10 cellular contexts compared by ENCODE assay signal in the genomic region with DNA sequence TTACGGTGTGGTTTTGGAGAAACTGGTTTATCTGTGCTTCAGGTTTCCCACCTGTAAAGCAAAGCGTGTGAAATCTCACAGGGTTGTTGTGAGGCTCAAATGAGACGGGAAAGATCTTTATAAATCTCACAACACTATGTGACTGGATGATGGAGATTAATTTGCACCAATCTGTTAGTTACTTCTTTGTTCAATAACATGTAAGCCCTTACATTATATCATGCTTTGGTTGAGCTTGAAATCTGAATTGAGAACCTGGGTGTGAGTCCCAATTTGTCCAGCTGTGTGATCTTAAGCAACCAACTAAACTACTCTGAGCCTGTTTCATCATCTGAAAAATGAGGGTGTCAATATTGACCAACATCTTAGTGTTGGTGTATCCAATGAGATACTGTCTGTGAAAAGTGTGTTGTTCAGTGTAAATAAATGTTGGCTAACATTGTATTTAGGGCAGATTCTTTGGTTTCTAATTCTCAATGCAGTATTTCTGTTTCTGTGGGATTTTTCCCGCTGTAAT. TPM values are rescaled to one million over a fixed set of nuclear protein-coding genes. Genes with fewer than 3 reads are reported as not detected.
DNase-seq lines count a peak whose midpoint lies in the region; ATAC-seq and TF ChIP-seq lines count a peak whose summit lies in the region.
"Had no signal": no experiment of that assay in that cellular context is flagged by ENCODE, and none has a peak within 500 bp of the region (broad histone marks: within the 10 kb centered on the region; RNA-seq: fewer than 3 reads in every experiment).

No MANE protein-coding gene starts in this region.

- H3K27ac ChIP-seq in left ventricle myocardium inferior (replicated peaks) = no peak overlapping the region
- H3K27ac ChIP-seq in right cardiac atrium (ENCODE audit: low read length) = no peak overlapping the region
- peak overlapping the region; percentile 81 to 95 (median 92) for H3K27ac ChIP-seq in right lobe of liver
- H3K27ac ChIP-seq in testis = no peak overlapping the region
- no peak overlapping the region for H3K27ac ChIP-seq in upper lobe of right lung

- peak overlapping the region; percentile 88 for H3K9ac ChIP-seq in adipocyte (ENCODE audit: low read length)

- no peaks in the 10 kb centered on the region for H3K36me3 Mint-ChIP-seq in type B pancreatic cell

- no peaks in the 10 kb centered on the region for H3K4me1 Mint-ChIP-seq in type B pancreatic cell (ENCODE audit: unreplicated experiment)

- H3K36me3 ChIP-seq in left ventricle myocardium inferior = no peaks in the 10 kb centered on the region
- peaks cover 23% of the 10 kb centered on the region for H3K36me3 ChIP-seq in adipocyte (ENCODE audit: control insufficient read depth, insufficient read depth, low read length, severe bottlenecking)
- peaks cover 0 to 7% (median 0%) of the 10 kb centered on the region in 4 donors for H3K36me3 ChIP-seq in right lobe of liver
- H3K36me3 ChIP-seq in testis (ENCODE audit: low read depth, missing control alignments) = no peaks in the 10 kb centered on the region
- no peaks in the 10 kb centered on the region for H3K36me3 ChIP-seq in upper lobe of right lung
- H3K36me3 ChIP-seq: Peyer's patch had no signal

- no peaks in the 10 kb centered on the region for H3K9me3 Mint-ChIP-seq in type B pancreatic cell

- H3K27me3 ChIP-seq in left ventricle myocardium inferior (ENCODE audit: low read depth) (peaks cover 32% of the 10 kb centered on the region), right cardiac atrium (ENCODE audit: control insufficient read depth, insufficient read depth) (no peaks in the 10 kb centered on the region), adipocyte (replicated peaks; ENCODE audit: control insufficient read depth, insufficient read depth, low read length) (no peaks in the 10 kb centered on the region), right lobe of liver (no peaks in the 10 kb centered on the region), testis (no peaks in the 10 kb centered on the region), upper lobe of right lung (peaks cover 4% of the 10 kb centered on the region)

- H3K9me3 ChIP-seq in left ventricle myocardium inferior (replicated peaks) = no peaks in the 10 kb centered on the region
- H3K9me3 ChIP-seq in right cardiac atrium (ENCODE audit: control insufficient read depth, low read length) = no peaks in the 10 kb centered on the region
- no peaks in the 10 kb centered on the region for H3K9me3 ChIP-seq in adipocyte (ENCODE audit: control insufficient read depth, low read length)
- H3K9me3 ChIP-seq in right lobe of liver = no peaks in the 10 kb centered on the region
- no peaks in the 10 kb centered on the region for H3K9me3 ChIP-seq in testis
- H3K9me3 ChIP-seq in upper lobe of right lung = no peaks in the 10 kb centered on the region
- H3K9me3 ChIP-seq: Peyer's patch had no signal

- intact Hi-C loops in left ventricle myocardium inferior (cut with micrococcal nuclease) = no loop called here
- intact Hi-C loops in right cardiac atrium (cut with DNase I) = no loop called here
- intact Hi-C loops in right lobe of liver (cut with DNase I) = no loop called here
- intact Hi-C loops in testis (cut with DNase I; ENCODE audit: low total_unique reads) = no loop called here
- intact Hi-C loops in upper lobe of right lung (cut with DNase I) = no loop called here

- TF ChIP-seq CTCF in left ventricle myocardium inferior (IDR thresholded peaks at IDR 0.05; ENCODE audit: borderline replicate concordance) = no peak
- no peak for TF ChIP-seq CTCF in right lobe of liver (IDR thresholded peaks at IDR 0.05)
- no peak for TF ChIP-seq CTCF in type B pancreatic cell (conservative IDR thresholded peaks at IDR 0.05)
- TF ChIP-seq CTCF in testis (IDR thresholded peaks at IDR 0.05) = no peak
- no peak for TF ChIP-seq CTCF in upper lobe of right lung (IDR thresholded peaks at IDR 0.05)

- TF ChIP-seq POLR2A in right lobe of liver (IDR thresholded peaks at IDR 0.05) (no peak), testis (IDR thresholded peaks at IDR 0.05) (no peak)

- H3K4me3 ChIP-seq in left ventricle myocardium inferior = peak overlapping the region; percentile 70
- H3K4me3 ChIP-seq in right cardiac atrium (ENCODE audit: low read length) = no peak overlapping the region
- peak overlapping the region; percentile 77 for H3K4me3 ChIP-seq in adipocyte (ENCODE audit: low read length)
- peak overlapping the region in 2 of 3 donors; percentile 63 to 73 for H3K4me3 ChIP-seq in right lobe of liver
- no peak overlapping the region for H3K4me3 ChIP-seq in testis
- no peak overlapping the region for H3K4me3 ChIP-seq in upper lobe of right lung

- peak overlapping the region; percentile 54 for H3K27ac Mint-ChIP-seq in type B pancreatic cell

- 56% methylated on average over 4 of the region's 4 CpGs for WGBS in right cardiac atrium
- WGBS in right lobe of liver (ENCODE audit: insufficient coverage, low coverage, low lambda C conversion rate, missing lambda C conversion rate) = 28% methylated on average over 4 of the region's 4 CpGs
- 42 to 50% methylated on average over 4 of the region's 4 CpGs for WGBS in testis, 2 donors

- H3K4me1 ChIP-seq in left ventricle myocardium inferior (peaks cover 21% of the 10 kb centered on the region), right cardiac atrium (ENCODE audit: control insufficient read depth, insufficient read depth, low read length) (peaks cover 2% of the 10 kb centered on the region), adipocyte (ENCODE audit: control insufficient read depth, insufficient read depth, low read length) (peaks cover 28% of the 10 kb centered on the region), right lobe of liver (peaks cover 0 to 47% (median 10%) of the 10 kb centered on the region in 4 donors), testis (peaks cover 11% of the 10 kb centered on the region), upper lobe of right lung (peaks cover 11% of the 10 kb centered on the region)

- H3K27me3 Mint-ChIP-seq in type B pancreatic cell = peaks cover 56% of the 10 kb centered on the region

- H3K4me3 Mint-ChIP-seq in type B pancreatic cell = peak overlapping the region; percentile 88

- ATAC-seq in right cardiac atrium (no peak), right lobe of liver (peak; percentile 11 to 50 (median 18)), upper lobe of right lung (no peak), GM21367 (IDR thresholded peaks at IDR 0.05; ENCODE audit: unreplicated experiment) (no peak)

- no peak for DNase-seq in left ventricle myocardium inferior
- no peak for DNase-seq in right cardiac atrium
- DNase-seq in adipocyte (ENCODE audit: low read depth) = no peak
- no peak for DNase-seq in right lobe of liver
- DNase-seq in type B pancreatic cell (ENCODE audit: extremely low spot score, unreplicated experiment) = no peak
- no peak for DNase-seq in testis
- DNase-seq in upper lobe of right lung = no peak

RNA-seq across cellular contexts. Expression of gene GCKR, which starts 0.7 kb away (rescaled TPM):
- total RNA-seq in left ventricle myocardium inferior (not detected), right cardiac atrium (1 to 10 TPM in 1 of 4 donors, under 1 TPM in 3; 0.44 to 1.0 (median 0.57) TPM), right lobe of liver (100 to 1,000 TPM in 4 of 6 experiments, 10 to 100 TPM in 2; 57.9 to 164 (median 115) TPM), type B pancreatic cell (ENCODE audit: low replicate concordance) (0.65 and 2.2 TPM in 2 replicates), testis (1 to 10 TPM; 2.3 to 3.3 TPM), upper lobe of right lung (not detected)
- polyA plus RNA-seq in right cardiac atrium (0.50 TPM), testis (ENCODE audit: insufficient read depth, low read depth, low replicate concordance) (4.9 TPM)
- polyA plus RNA-seq: CD14-positive monocyte had no signal

RNA-seq across cellular contexts. Expression of gene FNDC4, which starts 0.9 kb away (rescaled TPM):
- total RNA-seq in left ventricle myocardium inferior (1.7 TPM), right cardiac atrium (10 to 100 TPM in 2 of 4 donors, 1 to 10 TPM in 2; 5.4 to 22.5 (median 8.5) TPM), right lobe of liver (100 to 1,000 TPM in 2 of 6 experiments, 10 to 100 TPM in 4; 29.9 to 123 (median 65.1) TPM), type B pancreatic cell (ENCODE audit: low replicate concordance) (3.9 and 11.7 TPM in 2 replicates), testis (10 to 100 TPM; 23.5 to 39.2 TPM), upper lobe of right lung (2.0 TPM)
- polyA plus RNA-seq in right cardiac atrium (10.7 TPM), testis (ENCODE audit: insufficient read depth, low read depth, low replicate concordance) (35.9 TPM)
- polyA plus RNA-seq: CD14-positive monocyte had no signal

RNA-seq across cellular contexts. Expression of gene IFT172, which starts 6.4 kb away (rescaled TPM):
- total RNA-seq in left ventricle myocardium inferior = 21.8 TPM
- total RNA-seq in right cardiac atrium = 10 to 100 TPM; 17.0 to 29.5 (median 26.7) TPM
- polyA plus RNA-seq in right cardiac atrium = 25.4 TPM
- total RNA-seq in right lobe of liver = 10 to 100 TPM in 1 of 6 experiments, 1 to 10 TPM in 5; 4.4 to 11.5 (median 6.2) TPM
- 17.5 and 54.1 TPM in 2 replicates for total RNA-seq in type B pancreatic cell (ENCODE audit: low replicate concordance)
- total RNA-seq in testis = 100 to 1,000 TPM in 1 of 2 donors, 10 to 100 TPM in 1; 76.4 to 133 TPM
- polyA plus RNA-seq in testis (ENCODE audit: insufficient read depth, low read depth, low replicate concordance) = 151 TPM
- total RNA-seq in upper lobe of right lung = 19.2 TPM

RNA-seq across cellular contexts. Expression of gene KRTCAP3, which starts 53.7 kb away (rescaled TPM):
- total RNA-seq in left ventricle myocardium inferior = 0.63 TPM
- 1 to 10 TPM in 1 of 4 donors, under 1 TPM in 2, not detected in 1; 0.59 to 1.3 (median 0.82) TPM for total RNA-seq in right cardiac atrium
- 0.38 TPM for polyA plus RNA-seq in right cardiac atrium
- 1 to 10 TPM; 3.2 to 8.0 (median 4.6) TPM for total RNA-seq in right lobe of liver
- total RNA-seq in type B pancreatic cell (ENCODE audit: low replicate concordance) = 12.4 and 23.9 TPM in 2 replicates
- total RNA-seq in testis = 1 to 10 TPM; 4.3 to 6.8 TPM
- 5.1 TPM for polyA plus RNA-seq in testis (ENCODE audit: insufficient read depth, low read depth, low replicate concordance)
- 22.5 TPM for total RNA-seq in upper lobe of right lung
- polyA plus RNA-seq: CD14-positive monocyte had no signal

Comparison
In these comparisons a context has a peak if more than half of its experiments do, and no peak if none do; other contexts are left out.
1. H3K4me3 ChIP-seq: peak in left ventricle myocardium inferior (single experiment), adipocyte (single experiment) and right lobe of liver (2 of 3); none in right cardiac atrium (single experiment), testis (0 of 2) and upper lobe of right lung (single experiment).
2. H3K27ac ChIP-seq: peak in right lobe of liver (3 of 3); none in left ventricle myocardium inferior (single experiment), right cardiac atrium (single experiment), testis (0 of 2) and upper lobe of right lung (single experiment).
3. ATAC-seq: peak in right lobe of liver (4 of 4); none in right cardiac atrium (0 of 2), upper lobe of right lung (single experiment) and GM21367 (single experiment).
4. RNA of gene GCKR, which starts 0.7 kb away (total RNA-seq): 57.9 to 164 TPM in right lobe of liver; 2.3 to 3.3 TPM in testis, 0.65 to 2.2 TPM in type B pancreatic cell, 0.44 to 1.0 TPM in right cardiac atrium, not detected in left ventricle myocardium inferior (single experiment) and not detected in upper lobe of right lung (single experiment); every median in the first group is over 10 times any median in the second.